In the genomic region with DNA sequence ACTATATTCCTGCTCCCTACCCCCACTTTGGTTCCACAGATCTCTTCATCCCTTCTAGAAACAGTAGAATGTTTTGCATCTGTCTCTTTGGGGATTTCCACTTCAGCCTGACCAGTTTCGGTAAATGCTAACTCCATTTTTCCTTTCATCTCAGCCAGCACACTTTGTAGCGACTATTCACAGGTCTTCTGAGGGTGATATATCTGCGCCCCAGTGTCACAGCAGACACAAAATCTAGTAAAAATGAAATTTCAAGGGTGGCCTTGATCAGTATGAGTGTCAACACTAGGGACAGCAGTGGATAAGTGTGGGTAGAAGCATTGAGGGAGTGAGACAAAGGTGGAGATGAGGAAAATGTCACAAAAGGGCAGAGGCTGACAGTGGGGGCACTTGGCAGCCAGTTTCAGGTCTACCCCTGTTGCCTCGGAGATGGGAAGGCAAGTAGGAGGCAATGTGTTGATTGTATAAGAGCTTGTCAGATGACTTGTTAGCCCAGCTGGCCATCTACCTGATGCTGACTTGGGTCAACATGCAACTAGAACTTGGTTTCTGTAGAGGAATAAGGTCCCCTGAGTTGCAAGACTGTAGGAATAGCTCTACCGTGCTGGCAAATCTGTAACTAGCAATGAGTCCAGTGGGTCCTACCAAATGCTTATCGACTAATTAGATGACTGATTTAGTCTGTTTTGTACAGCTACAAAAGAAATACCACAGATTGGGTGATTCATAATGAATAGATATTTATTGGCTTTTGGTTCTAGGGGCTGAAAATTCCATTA, we compare ENCODE assay signal across 10 cellular contexts.
DNase-seq lines count a peak whose midpoint lies in the region; ATAC-seq lines count a peak whose summit lies in the region.
"Had no signal": no experiment of that assay in that cellular context is flagged by ENCODE, and none has a peak within 500 bp of the region (broad histone marks: within the 10 kb centered on the region; RNA-seq: fewer than 3 reads in every experiment).

No MANE protein-coding gene starts in this region.

- no peaks in the 10 kb centered on the region for H3K27me3 Mint-ChIP-seq in activated CD4-positive, alpha-beta T cell treated with anti-CD3 and anti-CD28 coated beads, Interleukin-2, amount 10 ng/mL, durations not matched to agents 7 days and 5 days

- ATAC-seq in GM19043 (IDR thresholded peaks at IDR 0.05; ENCODE audit: low read depth, unreplicated experiment) (peak; percentile 28), HG02852 (IDR thresholded peaks at IDR 0.05; ENCODE audit: unreplicated experiment) (peak; percentile 42)

- DNase-seq in activated CD4-positive, alpha-beta T cell treated with anti-CD3 and anti-CD28 coated beads, Interleukin-2, amount 10 ng/mL, durations not matched to agents 7 days and 5 days: peak; percentile 28
- DNase-seq in stimulated activated CD4-positive, alpha-beta T cell treated with anti-CD3 and anti-CD28 coated beads, TNF-alpha, amount 100 ng/mL, for 24 hours (ENCODE audit: low read depth in 3 of 3): peak; percentile 9 to 31 (median 27)
- no peak for DNase-seq in NK-92 treated with Interleukin-12 subunit alpha and Interleukin-12 subunit beta, amount 100 ng/mL, for 24 hours (lab: John Stamatoyannopoulos, UW)
- DNase-seq in NCI-H2196 (lab: John Stamatoyannopoulos, UW; ENCODE audit: unreplicated experiment): no peak
- no peak for DNase-seq in NCI-H1048 (lab: John Stamatoyannopoulos, UW)
- no peak for DNase-seq in substantia nigra (lab: John Stamatoyannopoulos, UW)
- DNase-seq: left ventricle myocardium inferior, WERI-Rb-1 had no signal

- H3K4me1 Mint-ChIP-seq in activated CD4-positive, alpha-beta T cell treated with anti-CD3 and anti-CD28 coated beads, Interleukin-2, amount 10 ng/mL, durations not matched to agents 7 days and 5 days: peaks cover 70% of the 10 kb centered on the region

- peaks cover 18% of the 10 kb centered on the region for H3K9me3 Mint-ChIP-seq in activated CD4-positive, alpha-beta T cell treated with anti-CD3 and anti-CD28 coated beads, Interleukin-2, amount 10 ng/mL, durations not matched to agents 7 days and 5 days

- CTCF ChIA-PET in activated CD4-positive, alpha-beta T cell treated with anti-CD3 and anti-CD28 coated beads, Interleukin-2, amount 10 ng/mL, durations not matched to agents 7 days and 5 days (lab: Charles Lee): interaction anchor here (0.8 to 1.9 kb wide), 8 partner anchors 13 to 328 kb away, joined by 3 to 6 read pairs (median 4); no protein-coding TSS in a partner anchor

- H3K27ac ChIP-seq in substantia nigra (ENCODE audit: low read depth, low read length, poor library complexity, severe bottlenecking): no peak overlapping the region
- H3K27ac ChIP-seq: left ventricle myocardium inferior, WERI-Rb-1 had no signal

- peaks cover 13% of the 10 kb centered on the region for H3K36me3 Mint-ChIP-seq in activated CD4-positive, alpha-beta T cell treated with anti-CD3 and anti-CD28 coated beads, Interleukin-2, amount 10 ng/mL, durations not matched to agents 7 days and 5 days (ENCODE audit: low read depth)

- H3K27ac Mint-ChIP-seq in activated CD4-positive, alpha-beta T cell treated with anti-CD3 and anti-CD28 coated beads, Interleukin-2, amount 10 ng/mL, durations not matched to agents 7 days and 5 days: peak overlapping the region; percentile 81

- H3K4me3 Mint-ChIP-seq in activated CD4-positive, alpha-beta T cell treated with anti-CD3 and anti-CD28 coated beads, Interleukin-2, amount 10 ng/mL, durations not matched to agents 7 days and 5 days: peak overlapping the region; percentile 17

- POLR2A ChIA-PET in activated CD4-positive, alpha-beta T cell treated with anti-CD3 and anti-CD28 coated beads, Interleukin-2, amount 10 ng/mL, durations not matched to agents 7 days and 5 days (lab: Charles Lee): interaction anchor here (1.2 to 1.3 kb wide), 2 partner anchors 60 to 143 kb away, joined by 3 to 6 read pairs; no protein-coding TSS in a partner anchor

Comparison
In these comparisons a context has a peak if more than half of its experiments do, and no peak if none do; other contexts are left out.
1. DNase-seq: peak in activated CD4-positive, alpha-beta T cell treated with anti-CD3 and anti-CD28 coated beads, Interleukin-2, amount 10 ng/mL, durations not matched to agents 7 days and 5 days (single experiment) and stimulated activated CD4-positive, alpha-beta T cell treated with anti-CD3 and anti-CD28 coated beads, TNF-alpha, amount 100 ng/mL, for 24 hours (3 of 3); none in NK-92 treated with Interleukin-12 subunit alpha and Interleukin-12 subunit beta, amount 100 ng/mL, for 24 hours (single experiment), NCI-H2196 (single experiment), NCI-H1048 (single experiment) and substantia nigra (0 of 49).